1 cellular context compared by ENCODE assay signal in genomic region chr15:66827039-66827697, GRCh38.
TF ChIP-seq lines count a peak whose summit lies in the region.

No MANE protein-coding gene starts in this region.

TF ChIP-seq in GM23338, 12 proteins besides CTCF, POLR2A, EP300 and RAD21 (continued from another document):
- TF ChIP-seq, protein P1, sequence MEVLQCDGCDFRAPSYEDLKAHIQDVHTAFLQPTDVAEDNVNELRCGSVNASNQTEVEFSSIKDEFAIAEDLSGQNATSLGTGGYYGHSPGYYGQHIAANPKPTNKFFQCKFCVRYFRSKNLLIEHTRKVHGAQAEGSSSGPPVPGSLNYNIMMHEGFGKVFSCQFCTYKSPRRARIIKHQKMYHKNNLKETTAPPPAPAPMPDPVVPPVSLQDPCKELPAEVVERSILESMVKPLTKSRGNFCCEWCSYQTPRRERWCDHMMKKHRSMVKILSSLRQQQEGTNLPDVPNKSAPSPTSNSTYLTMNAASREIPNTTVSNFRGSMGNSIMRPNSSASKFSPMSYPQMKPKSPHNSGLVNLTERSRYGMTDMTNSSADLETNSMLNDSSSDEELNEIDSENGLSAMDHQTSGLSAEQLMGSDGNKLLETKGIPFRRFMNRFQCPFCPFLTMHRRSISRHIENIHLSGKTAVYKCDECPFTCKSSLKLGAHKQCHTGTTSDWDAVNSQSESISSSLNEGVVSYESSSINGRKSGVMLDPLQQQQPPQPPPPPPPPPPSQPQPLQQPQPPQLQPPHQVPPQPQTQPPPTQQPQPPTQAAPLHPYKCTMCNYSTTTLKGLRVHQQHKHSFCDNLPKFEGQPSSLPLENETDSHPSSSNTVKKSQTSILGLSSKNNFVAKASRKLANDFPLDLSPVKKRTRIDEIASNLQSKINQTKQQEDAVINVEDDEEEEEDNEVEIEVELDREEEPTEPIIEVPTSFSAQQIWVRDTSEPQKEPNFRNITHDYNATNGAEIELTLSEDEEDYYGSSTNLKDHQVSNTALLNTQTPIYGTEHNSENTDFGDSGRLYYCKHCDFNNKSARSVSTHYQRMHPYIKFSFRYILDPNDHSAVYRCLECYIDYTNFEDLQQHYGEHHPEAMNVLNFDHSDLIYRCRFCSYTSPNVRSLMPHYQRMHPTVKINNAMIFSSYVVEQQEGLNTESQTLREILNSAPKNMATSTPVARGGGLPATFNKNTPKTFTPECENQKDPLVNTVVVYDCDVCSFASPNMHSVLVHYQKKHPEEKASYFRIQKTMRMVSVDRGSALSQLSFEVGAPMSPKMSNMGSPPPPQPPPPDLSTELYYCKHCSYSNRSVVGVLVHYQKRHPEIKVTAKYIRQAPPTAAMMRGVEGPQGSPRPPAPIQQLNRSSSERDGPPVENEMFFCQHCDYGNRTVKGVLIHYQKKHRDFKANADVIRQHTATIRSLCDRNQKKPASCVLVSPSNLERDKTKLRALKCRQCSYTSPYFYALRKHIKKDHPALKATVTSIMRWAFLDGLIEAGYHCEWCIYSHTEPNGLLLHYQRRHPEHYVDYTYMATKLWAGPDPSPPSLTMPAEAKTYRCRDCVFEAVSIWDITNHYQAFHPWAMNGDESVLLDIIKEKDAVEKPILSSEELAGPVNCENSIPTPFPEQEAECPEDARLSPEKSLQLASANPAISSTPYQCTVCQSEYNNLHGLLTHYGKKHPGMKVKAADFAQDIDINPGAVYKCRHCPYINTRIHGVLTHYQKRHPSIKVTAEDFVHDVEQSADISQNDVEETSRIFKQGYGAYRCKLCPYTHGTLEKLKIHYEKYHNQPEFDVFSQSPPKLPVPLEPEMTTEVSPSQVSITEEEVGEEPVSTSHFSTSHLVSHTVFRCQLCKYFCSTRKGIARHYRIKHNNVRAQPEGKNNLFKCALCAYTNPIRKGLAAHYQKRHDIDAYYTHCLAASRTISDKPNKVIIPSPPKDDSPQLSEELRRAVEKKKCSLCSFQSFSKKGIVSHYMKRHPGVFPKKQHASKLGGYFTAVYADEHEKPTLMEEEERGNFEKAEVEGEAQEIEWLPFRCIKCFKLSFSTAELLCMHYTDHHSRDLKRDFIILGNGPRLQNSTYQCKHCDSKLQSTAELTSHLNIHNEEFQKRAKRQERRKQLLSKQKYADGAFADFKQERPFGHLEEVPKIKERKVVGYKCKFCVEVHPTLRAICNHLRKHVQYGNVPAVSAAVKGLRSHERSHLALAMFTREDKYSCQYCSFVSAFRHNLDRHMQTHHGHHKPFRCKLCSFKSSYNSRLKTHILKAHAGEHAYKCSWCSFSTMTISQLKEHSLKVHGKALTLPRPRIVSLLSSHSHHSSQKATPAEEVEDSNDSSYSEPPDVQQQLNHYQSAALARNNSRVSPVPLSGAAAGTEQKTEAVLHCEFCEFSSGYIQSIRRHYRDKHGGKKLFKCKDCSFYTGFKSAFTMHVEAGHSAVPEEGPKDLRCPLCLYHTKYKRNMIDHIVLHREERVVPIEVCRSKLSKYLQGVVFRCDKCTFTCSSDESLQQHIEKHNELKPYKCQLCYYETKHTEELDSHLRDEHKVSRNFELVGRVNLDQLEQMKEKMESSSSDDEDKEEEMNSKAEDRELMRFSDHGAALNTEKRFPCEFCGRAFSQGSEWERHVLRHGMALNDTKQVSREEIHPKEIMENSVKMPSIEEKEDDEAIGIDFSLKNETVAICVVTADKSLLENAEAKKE (CRISPR knock-in tag; IDR thresholded peaks at IDR 0.05) = no peak
- TF ChIP-seq ZNF114 (CRISPR knock-in tag; IDR thresholded peaks at IDR 0.05) = no peak
- TF ChIP-seq NANOG (IDR thresholded peaks at IDR 0.05; ENCODE audit: borderline replicate concordance) = no peak
- TF ChIP-seq ZNF331 (CRISPR knock-in tag; IDR thresholded peaks at IDR 0.05; ENCODE audit: low read depth) = no peak
- no peak for TF ChIP-seq REST (IDR thresholded peaks at IDR 0.05; ENCODE audit: unreplicated experiment)
- TF ChIP-seq EZH2phosphoT487 (IDR thresholded peaks at IDR 0.05; ENCODE audit: unreplicated experiment) = no peak
